Comparison of ENCODE assay signal across 1 cellular context in genomic region chr17:59892251-59892848, GRCh38.
TF ChIP-seq lines count a peak whose summit lies in the region.

No MANE protein-coding gene starts in this region.

TF ChIP-seq in HepG2, 621 proteins besides CTCF, POLR2A, EP300 and RAD21 (continued from another document):
- no peak for TF ChIP-seq ZNF646 (CRISPR knock-in tag; IDR thresholded peaks at IDR 0.05)
- TF ChIP-seq ZNF607 (CRISPR knock-in tag; IDR thresholded peaks at IDR 0.05; ENCODE audit: borderline replicate concordance) = peak; percentile 19; the same call in 1 of the 2 replicates
- TF ChIP-seq FUBP1 (CRISPR knock-in tag; IDR thresholded peaks at IDR 0.05; ENCODE audit: borderline replicate concordance) = 0 out of 2 replicates have a peak, but pooled peaks have one; percentile 31
- peak; percentile 34; the same call in 1 of the 2 replicates for TF ChIP-seq ZNF441 (CRISPR knock-in tag; IDR thresholded peaks at IDR 0.05; ENCODE audit: borderline replicate concordance)
- peak; percentile 37; the same call in 1 of the 2 replicates for TF ChIP-seq ZNF335 (CRISPR knock-in tag; IDR thresholded peaks at IDR 0.05)
- 0 out of 2 replicates have a peak, but pooled peaks have one; percentile 15 for TF ChIP-seq SMYD3 (CRISPR knock-in tag; IDR thresholded peaks at IDR 0.05)
- no peak for TF ChIP-seq ZNF780A (CRISPR knock-in tag; IDR thresholded peaks at IDR 0.05)
